Comparison of ENCODE assay signal across 8 cellular contexts in genomic region chr4:75432683-75433082, GRCh38.
A peak's percentile ranks its signal among the peaks of the same experiment; 100 is the strongest.
DNase-seq lines count a peak whose midpoint lies in the region; ATAC-seq and TF ChIP-seq lines count a peak whose summit lies in the region.

No MANE protein-coding gene starts in this region.

- DNase-seq in SKM-1 treated with dmso at 0.1 percent for 144 hours (lab: John Stamatoyannopoulos, UW; ENCODE audit: unreplicated experiment) (peak; percentile 63), islet precursor cell (peak; percentile 69), ovary (no peak), substantia nigra (lab: John Stamatoyannopoulos, UW) (no peak), NCI-H345 treated with DMSO at 0.1 percent for 48 hours (lab: John Stamatoyannopoulos, UW; ENCODE audit: unreplicated experiment) (no peak)

- H3F3A ChIP-seq in DOHH2 (ENCODE audit: control insufficient read depth, insufficient read depth), result no peaks in the 10 kb centered on the region

- H3K4me2 ChIP-seq in DOHH2 (ENCODE audit: low read length), result no peak overlapping the region

- H3K27ac ChIP-seq in DOHH2 (ENCODE audit: low read depth, low read length) (no peak overlapping the region), ovary (no peak overlapping the region), substantia nigra (ENCODE audit: low read depth, low read length, poor library complexity, severe bottlenecking) (no peak overlapping the region)

- no peaks in the 10 kb centered on the region for H3K9me2 ChIP-seq in DOHH2 (replicated peaks; ENCODE audit: control insufficient read depth, low read length)

- no peaks in the 10 kb centered on the region for H3K79me2 ChIP-seq in DOHH2 (ENCODE audit: control insufficient read depth, low read length)

- ATAC-seq in HG02884 (IDR thresholded peaks at IDR 0.05; ENCODE audit: unreplicated experiment), result peak; percentile 64
- ATAC-seq in GM21786 (IDR thresholded peaks at IDR 0.05; ENCODE audit: unreplicated experiment), result no peak

- H4K20me1 ChIP-seq in DOHH2 (ENCODE audit: control insufficient read depth, insufficient read depth, low read depth, low read length), result no peaks in the 10 kb centered on the region

- H3K27me3 ChIP-seq in DOHH2 (ENCODE audit: control insufficient read depth, low read length), result peaks cover 7% of the 10 kb centered on the region
- H3K27me3 ChIP-seq in ovary, result no peaks in the 10 kb centered on the region

- H3K4me3 ChIP-seq in DOHH2 (ENCODE audit: low read length) (no peak overlapping the region), ovary (no peak overlapping the region)

- H3K4me1 ChIP-seq in DOHH2 (ENCODE audit: control insufficient read depth, low read length) (no peaks in the 10 kb centered on the region), ovary (ENCODE audit: insufficient read depth) (no peaks in the 10 kb centered on the region)

- H3K9me3 ChIP-seq in DOHH2 (ENCODE audit: control insufficient read depth, insufficient read depth, low read length) (no peaks in the 10 kb centered on the region), ovary (no peaks in the 10 kb centered on the region)

- TF ChIP-seq POLR2A in ovary (IDR thresholded peaks at IDR 0.05), result no peak

- TF ChIP-seq EP300 in ovary (IDR thresholded peaks at IDR 0.05), result no peak

- TF ChIP-seq CTCF in DOHH2 (IDR thresholded peaks at IDR 0.05; ENCODE audit: low read depth, low read length, poor library complexity, severe bottlenecking), result peak; percentile 37
- TF ChIP-seq CTCF in ovary (IDR thresholded peaks at IDR 0.05), result no peak

- intact Hi-C loops in ovary (cut with DNase I), result no loop called here

- H3K36me3 ChIP-seq in DOHH2 (ENCODE audit: control insufficient read depth, low read length) (no peaks in the 10 kb centered on the region), ovary (no peaks in the 10 kb centered on the region)

Comparison
In these comparisons a context has a peak if more than half of its experiments do, and no peak if none do; other contexts are left out.
1. DNase-seq: peak in SKM-1 treated with dmso at 0.1 percent for 144 hours (single experiment) and islet precursor cell (single experiment); none in ovary (0 of 5), substantia nigra (0 of 49) and NCI-H345 treated with DMSO at 0.1 percent for 48 hours (single experiment).